8 cellular contexts compared by ENCODE assay signal in the genomic region with DNA sequence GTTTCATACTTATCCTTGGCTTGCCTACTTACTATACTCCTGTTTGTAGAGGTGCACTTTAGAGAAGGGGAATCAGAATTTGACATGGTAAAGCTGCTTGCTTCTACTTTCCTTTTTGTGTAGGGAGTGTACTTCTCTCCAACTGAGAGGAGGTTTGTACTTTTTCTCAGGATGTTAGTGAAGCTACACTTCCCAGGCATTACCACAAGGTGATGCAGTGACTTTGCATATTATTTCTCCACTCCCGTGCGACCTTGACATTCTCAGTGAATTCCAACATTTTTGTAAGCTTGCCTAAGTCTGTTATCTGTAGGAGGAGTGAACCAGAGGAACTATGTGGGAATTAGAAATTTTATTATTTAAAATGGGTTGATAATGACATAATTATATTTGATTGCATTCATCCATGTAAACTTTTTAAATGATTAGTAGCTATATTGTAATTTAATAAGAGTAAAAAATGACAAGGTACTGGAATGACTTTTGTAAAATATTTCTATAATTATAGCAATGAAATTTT. TPM values are rescaled to one million over a fixed set of nuclear protein-coding genes. Genes with fewer than 3 reads are reported as not detected.
DNase-seq lines count a peak whose midpoint lies in the region; ATAC-seq and TF ChIP-seq lines count a peak whose summit lies in the region.

No MANE protein-coding gene starts in this region.

- no peaks in the 10 kb centered on the region for H3K27me3 ChIP-seq in HL-60 (ENCODE audit: insufficient read depth, poor library complexity, severe bottlenecking)
- no peaks in the 10 kb centered on the region for H3K27me3 ChIP-seq in sigmoid colon

- peaks cover 0 to 17% (median 3%) of the 10 kb centered on the region in 4 donors for H3K36me3 ChIP-seq in sigmoid colon

- no peak for TF ChIP-seq EP300 in sigmoid colon (IDR thresholded peaks at IDR 0.05)

- no peak for TF ChIP-seq POLR2A in sigmoid colon (IDR thresholded peaks at IDR 0.05)

- WGBS in sigmoid colon, 2 donors: 8 to 24% methylated on average over 2 of the region's 2 CpGs

- in situ Hi-C loops in SK-MEL-5 (cut with HindIII; ENCODE audit: low pct_unique_long_range_greater_than_20kb, low sequenced_read_pairs): no loop called here

- peaks cover 0 to 73% (median 42%) of the 10 kb centered on the region in 4 donors for H3K4me1 ChIP-seq in sigmoid colon

- no peak for ATAC-seq in GM18502 (IDR thresholded peaks at IDR 0.05; ENCODE audit: poor library complexity, unreplicated experiment)

- intact Hi-C loops in sigmoid colon (cut with DNase I): no loop called here

- TF ChIP-seq CTCF in HL-60 (IDR thresholded peaks at IDR 0.05; ENCODE audit: insufficient read depth, low read length) (peak; percentile 46), fibroblast of pulmonary artery (IDR thresholded peaks at IDR 0.05; ENCODE audit: low read length, missing control alignments) (peak; percentile 81), sigmoid colon (IDR thresholded peaks at IDR 0.05) (peak; percentile 22 to 73 (median 52))

- H3K27ac ChIP-seq in HL-60 (replicated peaks) (0 out of 2 replicates have a peak overlapping the region, but pooled peaks have one; percentile 0), sigmoid colon (peak overlapping the region in 3 of 4 donors; percentile 12 to 41 (median 36))

- H3K9me3 ChIP-seq in sigmoid colon: no peaks in the 10 kb centered on the region

- DNase-seq in DMS53 (lab: John Stamatoyannopoulos, UW): peak; percentile 72
- no peak for DNase-seq in DMS53 treated with DMSO at 0.1 percent for 48 hours (lab: John Stamatoyannopoulos, UW; ENCODE audit: unreplicated experiment)
- peak in 1 of 2 experiments; percentile 37 for DNase-seq in HL-60 (ENCODE audit: low read depth in 1 of 2, low spot score in 1 of 2)
- DNase-seq in SK-MEL-5 (ENCODE audit: low read depth, low spot score): peak; percentile 87
- peak; percentile 94 for DNase-seq in fibroblast of pulmonary artery (ENCODE audit: low read depth)
- no peak for DNase-seq in sigmoid colon
- no peak for DNase-seq in activated T-cell treated with anti-CD3 and anti-CD28 coated beads for 4 hours

- H3K4me3 ChIP-seq in HL-60 (replicated peaks; ENCODE audit: insufficient read depth, low read length) (no peak overlapping the region), fibroblast of pulmonary artery (replicated peaks; ENCODE audit: low read depth, low read length) (peak overlapping the region; percentile 13), sigmoid colon (no peak overlapping the region)

RNA-seq across cellular contexts. Expression of a gene that starts 5.2 kb away (rescaled TPM):
- total RNA-seq in SK-MEL-5 (2014; rRNA removed; shearing (Covaris generic)): 269 and 296 TPM in 2 replicates
- polyA plus RNA-seq in SK-MEL-5 (2015; cell fraction: cytosol; rRNA removed): 198 and 233 TPM in 2 replicates
- polyA plus RNA-seq in SK-MEL-5 (2015; cell fraction: nucleus; rRNA removed): 106 and 108 TPM in 2 replicates
- total RNA-seq in sigmoid colon: 100 to 1,000 TPM; 109 to 170 (median 138) TPM
- 100 to 1,000 TPM in 1 of 3 donors, 10 to 100 TPM in 2; 72.7 to 111 (median 88.9) TPM for polyA plus RNA-seq in sigmoid colon

Comparison
In these comparisons a context has a peak if more than half of its experiments do, and no peak if none do; other contexts are left out.
1. DNase-seq: peak in DMS53 (single experiment), SK-MEL-5 (single experiment) and fibroblast of pulmonary artery (single experiment); none in DMS53 treated with DMSO at 0.1 percent for 48 hours (single experiment), sigmoid colon (single experiment) and activated T-cell treated with anti-CD3 and anti-CD28 coated beads for 4 hours (single experiment).
2. Peak in every context shown above with its lines, with median percentiles within 50 percentile points of each other: CTCF ChIP-seq.